In the genomic region with DNA sequence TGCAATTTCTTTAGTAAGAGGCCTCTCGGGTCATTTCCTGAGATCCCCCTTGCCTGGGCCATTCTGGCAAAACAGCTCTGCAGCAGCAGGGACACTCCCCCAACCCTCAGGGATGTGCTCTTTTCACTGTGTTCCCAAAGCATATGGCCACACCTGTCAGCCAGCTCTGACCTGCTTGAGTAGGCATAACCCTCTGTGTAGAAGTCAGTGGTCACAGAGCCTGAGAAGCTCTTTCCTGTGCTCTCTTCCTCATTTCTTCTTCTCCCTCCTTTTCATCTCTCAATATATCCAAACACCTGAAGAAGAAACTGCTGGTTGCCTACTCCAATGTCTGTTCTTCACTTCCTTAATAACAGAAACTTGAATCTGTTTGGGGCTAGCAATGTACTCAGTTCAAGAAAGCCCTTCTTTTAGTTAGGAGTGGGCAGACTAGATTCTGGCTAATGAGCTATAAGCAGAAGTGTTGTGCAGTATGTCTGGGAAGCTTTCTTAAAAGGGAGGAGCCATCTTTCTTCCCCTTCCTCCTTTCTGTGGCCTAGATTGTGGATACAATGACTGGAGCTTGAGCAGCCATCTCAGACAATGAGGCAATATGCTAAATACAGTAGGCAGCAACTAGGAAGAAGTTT, we compare ENCODE assay signal across 14 cellular contexts.
DNase-seq lines count a peak whose midpoint lies in the region; ATAC-seq, FAIRE-seq and TF ChIP-seq lines count a peak whose summit lies in the region.
"Had no signal": no experiment of that assay in that cellular context is flagged by ENCODE, and none has a peak within 500 bp of the region (broad histone marks: within the 10 kb centered on the region; RNA-seq: fewer than 3 reads in every experiment).

No MANE protein-coding gene starts in this region.

- POLR2A ChIA-PET in endothelial cell of umbilical vein (lab: Charles Lee) (no interaction called here), T-cell (lab: Charles Lee) (interaction anchor here in 1 of 2 donors (0.6 to 1.0 kb wide), 2 partner anchors 15 to 23 kb away, joined by 4 to 5 read pairs; no protein-coding TSS in a partner anchor)

- H3K9me3 Mint-ChIP-seq in CD14-positive monocyte: peaks cover 0 to 6% (median 2%) of the 10 kb centered on the region in 7 donors
- no peaks in the 10 kb centered on the region for H3K9me3 Mint-ChIP-seq in T-cell
- no peaks in the 10 kb centered on the region for H3K9me3 Mint-ChIP-seq in endothelial cell (ENCODE audit: unreplicated experiment)

- H3K4me1 Mint-ChIP-seq in CD14-positive monocyte: peaks cover 31% of the 10 kb centered on the region
- H3K4me1 Mint-ChIP-seq in T-cell: peaks cover 21 to 32% (median 24%) of the 10 kb centered on the region in 3 donors
- H3K4me1 Mint-ChIP-seq in endothelial cell (ENCODE audit: unreplicated experiment): peaks cover 8% of the 10 kb centered on the region

- no peaks in the 10 kb centered on the region for H3K36me3 ChIP-seq in endothelial cell of umbilical vein (ENCODE audit: control insufficient read depth in 2 of 2, extremely low read depth in 1 of 2, insufficient read depth in 2 of 2, low read length in 2 of 2)
- H3K36me3 ChIP-seq: heart left ventricle, right lobe of liver had no signal

- H3K27me3 Mint-ChIP-seq in CD14-positive monocyte (ENCODE audit: low read depth in 3 of 3) (peaks cover 1 to 5% (median 2%) of the 10 kb centered on the region in 3 donors), T-cell (peaks cover 0 to 18% of the 10 kb centered on the region in 2 donors), endothelial cell (ENCODE audit: unreplicated experiment) (peaks cover 3% of the 10 kb centered on the region)
- H3K27me3 Mint-ChIP-seq: activated naive CD8-positive, alpha-beta T cell; type B pancreatic cell had no signal

- intact Hi-C loops in CD14-positive monocyte (cut with micrococcal nuclease): no loop called here
- intact Hi-C loops in endothelial cell of umbilical vein (cut with micrococcal nuclease): loop anchor here (2.0 kb wide), 1 partner anchor 15 kb away; no protein-coding TSS in a partner anchor

- ATAC-seq in GM21515 (IDR thresholded peaks at IDR 0.05; ENCODE audit: unreplicated experiment) (peak; percentile 83), HG03457 (IDR thresholded peaks at IDR 0.05; ENCODE audit: unreplicated experiment) (peak; percentile 75), T-cell (replicated peaks in 1 of 4) (no peak)

- H3K9me1 ChIP-seq in endothelial cell of umbilical vein (replicated peaks; ENCODE audit: control insufficient read depth, extremely low read depth, insufficient read depth, low read length): no peaks in the 10 kb centered on the region

- no peak overlapping the region for H3K4me2 ChIP-seq in endothelial cell of umbilical vein (ENCODE audit: insufficient read depth, low read length)

- dilution Hi-C loops in endothelial cell of umbilical vein (cut with MboI; ENCODE audit: extremely low pct_ligation_motif_present, low sequenced_read_pairs): no loop called here

- DNase-seq in CD14-positive monocyte (ENCODE audit: low spot score): no peak
- no peak for DNase-seq in endothelial cell of umbilical vein (ENCODE audit: low read depth, low spot score)
- DNase-seq in T-cell: no peak
- DNase-seq in occipital lobe (lab: John Stamatoyannopoulos, UW): no peak
- no peak for DNase-seq in endothelial cell (ENCODE audit: low spot score)
- no peak for DNase-seq in A172 (ENCODE audit: low spot score)
- DNase-seq: GM23248, heart left ventricle, right lobe of liver, SHP77 treated with DMSO at 0.1 percent for 48 hours had no signal

- no peak for TF ChIP-seq CTCF in CD14-positive monocyte (IDR thresholded peaks at IDR 0.05)
- no peak for TF ChIP-seq CTCF in endothelial cell of umbilical vein (IDR thresholded peaks at IDR 0.05; ENCODE audit: extremely low read depth in 1 of 2, insufficient read depth in 1 of 2, low read depth in 1 of 2, low read length in 2 of 2)
- TF ChIP-seq CTCF in endothelial cell (IDR thresholded peaks at IDR 0.05; ENCODE audit: unreplicated experiment): no peak

- H2AFZ ChIP-seq in endothelial cell of umbilical vein (ENCODE audit: low read depth, low read length): no peak overlapping the region
- H2AFZ ChIP-seq: GM23248 had no signal

- H3K79me2 ChIP-seq in endothelial cell of umbilical vein (ENCODE audit: control insufficient read depth, insufficient read depth, low read length): no peaks in the 10 kb centered on the region

- H3K27ac ChIP-seq in endothelial cell of umbilical vein (ENCODE audit: insufficient read depth, low read depth, low read length): no peak overlapping the region
- H3K27ac ChIP-seq: GM23248, right lobe of liver had no signal

- no peak for TF ChIP-seq POLR2A in endothelial cell of umbilical vein (IDR thresholded peaks at IDR 0.05; ENCODE audit: low read depth, low read length)

- H3K4me3 Mint-ChIP-seq in CD14-positive monocyte: peak overlapping the region in 1 of 2 donors; percentile 42
- H3K4me3 Mint-ChIP-seq in T-cell: no peak overlapping the region
- H3K4me3 Mint-ChIP-seq in endothelial cell (ENCODE audit: unreplicated experiment): no peak overlapping the region
- H3K4me3 Mint-ChIP-seq: activated naive CD8-positive, alpha-beta T cell; type B pancreatic cell had no signal

- no peaks in the 10 kb centered on the region for H3K9me3 ChIP-seq in endothelial cell of umbilical vein (replicated peaks; ENCODE audit: control insufficient read depth, insufficient read depth, low read length)
- H3K9me3 ChIP-seq: heart left ventricle, right lobe of liver had no signal

- no peak overlapping the region for H3K9ac ChIP-seq in endothelial cell of umbilical vein (replicated peaks; ENCODE audit: extremely low read depth, insufficient read depth, low read length)
- H3K9ac ChIP-seq: GM23248 had no signal

- no peak overlapping the region for H3K4me3 ChIP-seq in endothelial cell of umbilical vein (replicated peaks in 1 of 3; ENCODE audit: insufficient read depth in 1 of 3, low read depth in 1 of 3, low read length in 3 of 3)
- H3K4me3 ChIP-seq: GM23248, heart left ventricle, right lobe of liver had no signal

- peak overlapping the region; percentile 89 to 96 (median 94) for H3K27ac Mint-ChIP-seq in CD14-positive monocyte
- H3K27ac Mint-ChIP-seq in T-cell: no peak overlapping the region
- H3K27ac Mint-ChIP-seq in endothelial cell (ENCODE audit: unreplicated experiment): no peak overlapping the region
- H3K27ac Mint-ChIP-seq: activated naive CD8-positive, alpha-beta T cell; type B pancreatic cell had no signal

- no peaks in the 10 kb centered on the region for H3K4me1 ChIP-seq in endothelial cell of umbilical vein (ENCODE audit: control insufficient read depth, extremely low read depth, insufficient read depth, low read length)
- H3K4me1 ChIP-seq: right lobe of liver had no signal

- H3K36me3 Mint-ChIP-seq in CD14-positive monocyte: no peaks in the 10 kb centered on the region
- H3K36me3 Mint-ChIP-seq in T-cell: no peaks in the 10 kb centered on the region
- no peaks in the 10 kb centered on the region for H3K36me3 Mint-ChIP-seq in endothelial cell (ENCODE audit: low read depth, unreplicated experiment)
- H3K36me3 Mint-ChIP-seq: activated naive CD8-positive, alpha-beta T cell; type B pancreatic cell had no signal

- no TSS peak for BruUV-seq in endothelial cell of umbilical vein (replicated peaks; lab: Mats Ljungman, UMichigan)

- peak; percentile 46 for FAIRE-seq in endothelial cell of umbilical vein (lab: Jason Lieb, UNC)

- H4K20me1 ChIP-seq in endothelial cell of umbilical vein (replicated peaks; ENCODE audit: control insufficient read depth, extremely low read depth, insufficient read depth, low read length): no peaks in the 10 kb centered on the region

- CTCF ChIA-PET in endothelial cell of umbilical vein (lab: Charles Lee): no interaction called here
- CTCF ChIA-PET in T-cell (lab: Charles Lee): interaction anchor here (0.6 to 1.2 kb wide), 3 partner anchors 9 to 28 kb away, joined by 3 to 4 read pairs (median 3); no protein-coding TSS in a partner anchor

- no peaks in the 10 kb centered on the region for H3K27me3 ChIP-seq in endothelial cell of umbilical vein (ENCODE audit: control insufficient read depth in 2 of 2, insufficient read depth in 2 of 2, low read length in 2 of 2)

TF ChIP-seq in endothelial cell of umbilical vein, 7 proteins besides CTCF, POLR2A, EP300 and RAD21:
- TF ChIP-seq EZH2 (IDR thresholded peaks at IDR 0.05; ENCODE audit: borderline replicate concordance, low read depth, low read length, severe bottlenecking) (no peak), FOS (IDR thresholded peaks at IDR 0.05; ENCODE audit: borderline replicate concordance, insufficient read depth, low read length) (no peak), JUN (IDR thresholded peaks at IDR 0.05; ENCODE audit: borderline replicate concordance, insufficient read depth, insufficient read length, low read depth) (no peak), GATA2 (IDR thresholded peaks at IDR 0.05; ENCODE audit: insufficient read depth, insufficient read length, low read depth, low read length) (no peak), POLR2AphosphoS5 (IDR thresholded peaks at IDR 0.05; ENCODE audit: insufficient read depth, low read depth, low read length) (no peak), MYC (IDR thresholded peaks at IDR 0.05; ENCODE audit: low read depth, low read length) (no peak)
- TF ChIP-seq, protein P1, sequence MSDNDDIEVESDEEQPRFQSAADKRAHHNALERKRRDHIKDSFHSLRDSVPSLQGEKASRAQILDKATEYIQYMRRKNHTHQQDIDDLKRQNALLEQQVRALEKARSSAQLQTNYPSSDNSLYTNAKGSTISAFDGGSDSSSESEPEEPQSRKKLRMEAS (IDR thresholded peaks at IDR 0.05; ENCODE audit: insufficient read depth, insufficient read length): no peak

Comparison
In these comparisons a context has a peak if more than half of its experiments do, and no peak if none do; other contexts are left out.
1. H3K27ac Mint-ChIP-seq: peak in CD14-positive monocyte (7 of 7); none in T-cell (0 of 2) and endothelial cell (single experiment).
2. ATAC-seq: peak in GM21515 (single experiment) and HG03457 (single experiment); none in T-cell (0 of 4).